20 cellular contexts compared by ENCODE assay signal in the genomic region with DNA sequence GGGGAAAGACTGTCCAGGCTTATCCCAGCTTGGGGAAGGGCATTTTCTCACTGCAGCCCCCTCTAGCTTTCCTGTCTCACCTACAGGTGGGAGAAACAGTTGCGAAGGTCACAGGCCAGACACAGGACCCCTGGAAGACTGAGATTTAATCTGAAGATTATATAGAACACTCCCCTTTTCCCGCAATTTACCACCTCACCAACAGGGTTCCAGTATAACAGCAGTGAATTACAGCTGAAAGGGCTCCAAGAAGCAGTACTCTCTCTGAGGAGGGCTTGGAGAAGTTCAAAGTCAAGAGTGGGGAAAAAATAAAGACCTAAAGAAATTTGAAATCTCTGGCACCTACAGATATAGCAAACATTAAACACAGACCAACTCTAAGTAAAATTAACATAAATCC.
A peak's percentile ranks its signal among the peaks of the same experiment; 100 is the strongest.
DNase-seq lines count a peak whose midpoint lies in the region; ATAC-seq and TF ChIP-seq lines count a peak whose summit lies in the region.
"Had no signal": no experiment of that assay in that cellular context is flagged by ENCODE, and none has a peak within 500 bp of the region (broad histone marks: within the 10 kb centered on the region; RNA-seq: fewer than 3 reads in every experiment).

No MANE protein-coding gene starts in this region.

- H3K36me3 Mint-ChIP-seq in endodermal cell (ENCODE audit: low read depth): no peaks in the 10 kb centered on the region
- H3K36me3 Mint-ChIP-seq: CD8-positive, alpha-beta T cell had no signal

- peaks cover 18% of the 10 kb centered on the region for H3K27me3 Mint-ChIP-seq in endodermal cell (ENCODE audit: insufficient read depth)

- H3K27ac ChIP-seq in HCT116 (ENCODE audit: low read depth, low read length) (no peak overlapping the region), endodermal cell (ENCODE audit: low read depth, low read length) (no peak overlapping the region), colonic mucosa (no peak overlapping the region)
- H3K27ac ChIP-seq: 22Rv1, A549, BLaER1, GM23248 had no signal

- H3K4me1 ChIP-seq in HCT116 (ENCODE audit: control insufficient read depth in 1 of 2, insufficient read depth in 2 of 2, low read length in 2 of 2): peaks cover 0 to 11% of the 10 kb centered on the region in 2 experiments; a peak in 2 of 4 replicates
- no peaks in the 10 kb centered on the region for H3K4me1 ChIP-seq in endodermal cell (ENCODE audit: control insufficient read depth, insufficient read depth, low read length)
- H3K4me1 ChIP-seq in colonic mucosa: no peaks in the 10 kb centered on the region

- no peak overlapping the region for H3K27ac Mint-ChIP-seq in endodermal cell
- H3K27ac Mint-ChIP-seq: CD8-positive, alpha-beta T cell had no signal

- H3K27me3 ChIP-seq in HCT116 (ENCODE audit: insufficient read depth, low read length) (peaks cover 26% of the 10 kb centered on the region; the same call in 1 of the 2 replicates), endodermal cell (ENCODE audit: control insufficient read depth, insufficient read depth, low read length, poor library complexity, severe bottlenecking) (no peaks in the 10 kb centered on the region), colonic mucosa (no peaks in the 10 kb centered on the region)
- H3K27me3 ChIP-seq: BLaER1 had no signal

- H3K9me3 ChIP-seq in HCT116 (ENCODE audit: control insufficient read depth in 1 of 2, insufficient read depth in 1 of 2, low read depth in 1 of 2, low read length in 2 of 2): no peaks in the 10 kb centered on the region
- H3K9me3 ChIP-seq in endodermal cell (ENCODE audit: control insufficient read depth, low read length): no peaks in the 10 kb centered on the region
- no peaks in the 10 kb centered on the region for H3K9me3 ChIP-seq in colonic mucosa

- 87% methylated on average over 2 of the region's 2 CpGs; no CpG with 5 or more reads in 1 of the 2 experiments for WGBS in endodermal cell (ENCODE audit: insufficient coverage in 1 of 2, insufficient read length in 1 of 2), 2 experiments

- POLR2A ChIA-PET in HCT116 (lab: Charles Lee): no interaction called here

- CTCF ChIA-PET in HCT116 (lab: Charles Lee): no interaction called here

- intact Hi-C loops in HCT116 (cut with micrococcal nuclease) (no loop called here), colonic mucosa (cut with DNase I) (no loop called here)

- TF ChIP-seq CTCF in HCT116 (IDR thresholded peaks at IDR 0.05 in 2 of 3, conservative IDR thresholded peaks at IDR 0.05 in 1 of 3; ENCODE audit: borderline replicate concordance in 1 of 3, insufficient read depth in 1 of 3, low read depth in 2 of 3, low read length in 2 of 3): 0 out of 6 replicates have a peak, but pooled peaks of 1 of the 3 experiments have one; percentile 13
- peak; percentile 56 for TF ChIP-seq CTCF in endodermal cell (conservative IDR thresholded peaks at IDR 0.05)
- TF ChIP-seq CTCF in colonic mucosa (IDR thresholded peaks at IDR 0.05): no peak

- no peak overlapping the region for H3K4me2 ChIP-seq in HCT116 (ENCODE audit: low read length)
- H3K4me2 ChIP-seq: A549, BLaER1 had no signal

- RAD21 ChIA-PET in HCT116 (lab: Charles Lee; ENCODE audit: low non-redundant PET in 1 of 2, low total read pairs in 2 of 2, uncharacterized antibody in 2 of 2, unreplicated experiment in 2 of 2): no interaction called here

- H3K4me3 ChIP-seq in HCT116 (replicated peaks in 1 of 2; ENCODE audit: low read depth in 1 of 2, low read length in 2 of 2) (no peak overlapping the region), endodermal cell (ENCODE audit: low read length) (no peak overlapping the region), colonic mucosa (no peak overlapping the region)
- H3K4me3 ChIP-seq: A549, BLaER1, GM12878, GM23248 had no signal

- no peak for TF ChIP-seq POLR2A in HCT116 (IDR thresholded peaks at IDR 0.05; ENCODE audit: borderline replicate concordance, extremely low read depth, insufficient read depth, insufficient read length)

- H3K36me3 ChIP-seq in HCT116 (ENCODE audit: control insufficient read depth in 1 of 2, insufficient read depth in 2 of 2, low read length in 2 of 2): no peaks in the 10 kb centered on the region
- no peaks in the 10 kb centered on the region for H3K36me3 ChIP-seq in endodermal cell (ENCODE audit: control insufficient read depth, insufficient read depth, low read length)
- no peaks in the 10 kb centered on the region for H3K36me3 ChIP-seq in colonic mucosa

- no TSS peak for BruUV-seq in HCT116 (replicated peaks; lab: Mats Ljungman, UMichigan)

- no peak overlapping the region for H3K4me3 Mint-ChIP-seq in endodermal cell
- H3K4me3 Mint-ChIP-seq: CD8-positive, alpha-beta T cell had no signal

- no peak for TF ChIP-seq RAD21 in HCT116 (IDR thresholded peaks at IDR 0.05; ENCODE audit: low read depth)

- no peak overlapping the region for H2AFZ ChIP-seq in HCT116 (ENCODE audit: low read depth, low read length, poor library complexity, severe bottlenecking)
- H2AFZ ChIP-seq: GM23248 had no signal

- no peaks in the 10 kb centered on the region for H3K9me2 ChIP-seq in HCT116 (ENCODE audit: insufficient read depth)

- ATAC-seq in HCT116: peak; percentile 42; the same call in 1 of the 2 replicates
- ATAC-seq in GM21576 (IDR thresholded peaks at IDR 0.05; ENCODE audit: unreplicated experiment): no peak
- ATAC-seq: A549; CD8-positive, alpha-beta T cell; GM12878 had no signal

- no peaks in the 10 kb centered on the region for H3K4me1 Mint-ChIP-seq in endodermal cell

- H3K9ac ChIP-seq in HCT116 (ENCODE audit: low read length) (no peak overlapping the region), endodermal cell (ENCODE audit: extremely low read depth, low read length, poor library complexity, severe bottlenecking) (no peak overlapping the region), colonic mucosa (ENCODE audit: low read depth in 2 of 2, low read length in 2 of 2) (no peak overlapping the region)
- H3K9ac ChIP-seq: BLaER1, GM23248 had no signal

- no peaks in the 10 kb centered on the region for H3K79me2 ChIP-seq in HCT116 (ENCODE audit: insufficient read depth, low read length)

- H3K9me3 Mint-ChIP-seq in endodermal cell: no peaks in the 10 kb centered on the region

- H4K20me1 ChIP-seq in HCT116 (ENCODE audit: insufficient read depth): no peaks in the 10 kb centered on the region
- H4K20me1 ChIP-seq: BLaER1 had no signal

- DNase-seq in NCI-H82 (lab: John Stamatoyannopoulos, UW) (peak; percentile 16), NCI-H82 treated with DMSO at 0.1 percent for 48 hours (lab: John Stamatoyannopoulos, UW; ENCODE audit: unreplicated experiment) (no peak), HCT116 (ENCODE audit: low read depth, low spot score) (no peak), endodermal cell (no peak), MV-4-11 (lab: John Stamatoyannopoulos, UW) (no peak), colonic mucosa (no peak)
- DNase-seq: AML-193; Calu3; CD8-positive, alpha-beta T cell; DMS 273 treated with DMSO at 0.1 percent for 48 hours; DMS53; DND-41; EL; GM23248; KG1 had no signal

TF ChIP-seq in HCT116, 20 proteins besides CTCF, POLR2A, EP300 and RAD21 (continues in another document):
- TF ChIP-seq EZH2 (IDR thresholded peaks at IDR 0.05): no peak
- TF ChIP-seq, protein P1, sequence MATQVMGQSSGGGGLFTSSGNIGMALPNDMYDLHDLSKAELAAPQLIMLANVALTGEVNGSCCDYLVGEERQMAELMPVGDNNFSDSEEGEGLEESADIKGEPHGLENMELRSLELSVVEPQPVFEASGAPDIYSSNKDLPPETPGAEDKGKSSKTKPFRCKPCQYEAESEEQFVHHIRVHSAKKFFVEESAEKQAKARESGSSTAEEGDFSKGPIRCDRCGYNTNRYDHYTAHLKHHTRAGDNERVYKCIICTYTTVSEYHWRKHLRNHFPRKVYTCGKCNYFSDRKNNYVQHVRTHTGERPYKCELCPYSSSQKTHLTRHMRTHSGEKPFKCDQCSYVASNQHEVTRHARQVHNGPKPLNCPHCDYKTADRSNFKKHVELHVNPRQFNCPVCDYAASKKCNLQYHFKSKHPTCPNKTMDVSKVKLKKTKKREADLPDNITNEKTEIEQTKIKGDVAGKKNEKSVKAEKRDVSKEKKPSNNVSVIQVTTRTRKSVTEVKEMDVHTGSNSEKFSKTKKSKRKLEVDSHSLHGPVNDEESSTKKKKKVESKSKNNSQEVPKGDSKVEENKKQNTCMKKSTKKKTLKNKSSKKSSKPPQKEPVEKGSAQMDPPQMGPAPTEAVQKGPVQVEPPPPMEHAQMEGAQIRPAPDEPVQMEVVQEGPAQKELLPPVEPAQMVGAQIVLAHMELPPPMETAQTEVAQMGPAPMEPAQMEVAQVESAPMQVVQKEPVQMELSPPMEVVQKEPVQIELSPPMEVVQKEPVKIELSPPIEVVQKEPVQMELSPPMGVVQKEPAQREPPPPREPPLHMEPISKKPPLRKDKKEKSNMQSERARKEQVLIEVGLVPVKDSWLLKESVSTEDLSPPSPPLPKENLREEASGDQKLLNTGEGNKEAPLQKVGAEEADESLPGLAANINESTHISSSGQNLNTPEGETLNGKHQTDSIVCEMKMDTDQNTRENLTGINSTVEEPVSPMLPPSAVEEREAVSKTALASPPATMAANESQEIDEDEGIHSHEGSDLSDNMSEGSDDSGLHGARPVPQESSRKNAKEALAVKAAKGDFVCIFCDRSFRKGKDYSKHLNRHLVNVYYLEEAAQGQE (IDR thresholded peaks at IDR 0.05; ENCODE audit: low read depth): no peak
- TF ChIP-seq CBX3 (IDR thresholded peaks at IDR 0.05; ENCODE audit: low read depth): no peak
- no peak for TF ChIP-seq ELF1 (IDR thresholded peaks at IDR 0.05; ENCODE audit: borderline replicate concordance, low read depth)
- no peak for TF ChIP-seq ATF3 (IDR thresholded peaks at IDR 0.05)
- no peak for TF ChIP-seq ZFX (IDR thresholded peaks at IDR 0.05)
- no peak for TF ChIP-seq SP1 (IDR thresholded peaks at IDR 0.05; ENCODE audit: low read depth)
- no peak for TF ChIP-seq JUND (IDR thresholded peaks at IDR 0.05)
- TF ChIP-seq, protein P2, sequence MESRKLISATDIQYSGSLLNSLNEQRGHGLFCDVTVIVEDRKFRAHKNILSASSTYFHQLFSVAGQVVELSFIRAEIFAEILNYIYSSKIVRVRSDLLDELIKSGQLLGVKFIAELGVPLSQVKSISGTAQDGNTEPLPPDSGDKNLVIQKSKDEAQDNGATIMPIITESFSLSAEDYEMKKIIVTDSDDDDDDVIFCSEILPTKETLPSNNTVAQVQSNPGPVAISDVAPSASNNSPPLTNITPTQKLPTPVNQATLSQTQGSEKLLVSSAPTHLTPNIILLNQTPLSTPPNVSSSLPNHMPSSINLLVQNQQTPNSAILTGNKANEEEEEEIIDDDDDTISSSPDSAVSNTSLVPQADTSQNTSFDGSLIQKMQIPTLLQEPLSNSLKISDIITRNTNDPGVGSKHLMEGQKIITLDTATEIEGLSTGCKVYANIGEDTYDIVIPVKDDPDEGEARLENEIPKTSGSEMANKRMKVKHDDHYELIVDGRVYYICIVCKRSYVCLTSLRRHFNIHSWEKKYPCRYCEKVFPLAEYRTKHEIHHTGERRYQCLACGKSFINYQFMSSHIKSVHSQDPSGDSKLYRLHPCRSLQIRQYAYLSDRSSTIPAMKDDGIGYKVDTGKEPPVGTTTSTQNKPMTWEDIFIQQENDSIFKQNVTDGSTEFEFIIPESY (IDR thresholded peaks at IDR 0.05; ENCODE audit: extremely low read depth, insufficient replicate concordance, low read length): no peak
